ENCODE assay signal across 8 cellular contexts in genomic region chr17:80262291-80262690, GRCh38. TPM values are rescaled to one million over a fixed set of nuclear protein-coding genes. Genes with fewer than 3 reads are reported as not detected.
DNase-seq lines count a peak whose midpoint lies in the region; ATAC-seq and TF ChIP-seq lines count a peak whose summit lies in the region.

No MANE protein-coding gene starts in this region.

- H3K9ac ChIP-seq in mucosa of rectum (ENCODE audit: low read depth in 1 of 2, low read length in 2 of 2) = no peak overlapping the region

- peak overlapping the region; percentile 95 for H3K27ac Mint-ChIP-seq in stimulated activated naive CD8-positive, alpha-beta T cell treated with anti-CD3 and anti-CD28 coated beads, Interleukin-15, Interleukin-2, amounts not matched to agents 100 ng/mL and 50 ng/mL, for 24 hours

- peaks cover 68% of the 10 kb centered on the region for H3K4me1 Mint-ChIP-seq in stimulated activated naive CD8-positive, alpha-beta T cell treated with anti-CD3 and anti-CD28 coated beads, Interleukin-15, Interleukin-2, amounts not matched to agents 100 ng/mL and 50 ng/mL, for 24 hours (ENCODE audit: low read depth)

- no peaks in the 10 kb centered on the region for H3K27me3 ChIP-seq in body of pancreas
- H3K27me3 ChIP-seq in mucosa of rectum (ENCODE audit: control insufficient read depth in 2 of 2, insufficient read depth in 2 of 2, low read length in 2 of 2) = no peaks in the 10 kb centered on the region

- intact Hi-C loops in body of pancreas (cut with DNase I) = loop anchor here (10.0 kb wide), 1 partner anchor 167 kb away; no protein-coding TSS in a partner anchor

- no peaks in the 10 kb centered on the region for H3K9me3 Mint-ChIP-seq in stimulated activated naive CD8-positive, alpha-beta T cell treated with anti-CD3 and anti-CD28 coated beads, Interleukin-15, Interleukin-2, amounts not matched to agents 100 ng/mL and 50 ng/mL, for 24 hours

- H3K36me3 Mint-ChIP-seq in stimulated activated naive CD8-positive, alpha-beta T cell treated with anti-CD3 and anti-CD28 coated beads, Interleukin-15, Interleukin-2, amounts not matched to agents 100 ng/mL and 50 ng/mL, for 24 hours (ENCODE audit: low read depth) = peaks cover 18% of the 10 kb centered on the region

- ATAC-seq in stimulated activated naive CD8-positive, alpha-beta T cell treated with anti-CD3 and anti-CD28 coated beads, Interleukin-15, Interleukin-2, amounts not matched to agents 100 U/mL and 50 U/mL, for 24 hours = no peak
- no peak for ATAC-seq in body of pancreas
- no peak for ATAC-seq in HG03280 (IDR thresholded peaks at IDR 0.05; ENCODE audit: unreplicated experiment)
- no peak for ATAC-seq in GM21786 (IDR thresholded peaks at IDR 0.05; ENCODE audit: unreplicated experiment)

- TF ChIP-seq POLR2A in body of pancreas (IDR thresholded peaks at IDR 0.05) = no peak

- DNase-seq in stimulated activated naive CD8-positive, alpha-beta T cell treated with anti-CD3 and anti-CD28 coated beads, Interleukin-15, Interleukin-2, amounts not matched to agents 100 U/mL and 50 U/mL, for 24 hours = no peak
- DNase-seq in body of pancreas = no peak
- DNase-seq in anterior cingulate cortex (lab: John Stamatoyannopoulos, UW) = no peak
- no peak for DNase-seq in NCI-H2227 treated with DMSO at 0.1 percent for 48 hours (lab: John Stamatoyannopoulos, UW)

- H3K27ac ChIP-seq in body of pancreas (peak overlapping the region; percentile 72 to 99 (median 96)), mucosa of rectum (ENCODE audit: low read depth in 2 of 2, low read length in 2 of 2) (peak overlapping the region; percentile 96)

- H3K4me3 Mint-ChIP-seq in stimulated activated naive CD8-positive, alpha-beta T cell treated with anti-CD3 and anti-CD28 coated beads, Interleukin-15, Interleukin-2, amounts not matched to agents 100 ng/mL and 50 ng/mL, for 24 hours = peak overlapping the region; percentile 90

- no peak for TF ChIP-seq CTCF in body of pancreas (IDR thresholded peaks at IDR 0.05)

- H3K36me3 ChIP-seq in body of pancreas (replicated peaks in 1 of 2; ENCODE audit: insufficient read depth in 1 of 2, low read depth in 2 of 2) = no peaks in the 10 kb centered on the region
- peaks cover 4 to 7% of the 10 kb centered on the region in 2 donors for H3K36me3 ChIP-seq in mucosa of rectum (ENCODE audit: control insufficient read depth in 2 of 2, insufficient read depth in 2 of 2, low read length in 2 of 2)

- H3K27me3 Mint-ChIP-seq in stimulated activated naive CD8-positive, alpha-beta T cell treated with anti-CD3 and anti-CD28 coated beads, Interleukin-15, Interleukin-2, amounts not matched to agents 100 ng/mL and 50 ng/mL, for 24 hours = no peaks in the 10 kb centered on the region

- peaks cover 47% of the 10 kb centered on the region for H3K4me1 ChIP-seq in body of pancreas
- peaks cover 46 to 53% of the 10 kb centered on the region in 2 donors for H3K4me1 ChIP-seq in mucosa of rectum (ENCODE audit: control insufficient read depth in 2 of 2, insufficient read depth in 2 of 2, low read length in 2 of 2)

- no peaks in the 10 kb centered on the region for H3K9me3 ChIP-seq in body of pancreas
- H3K9me3 ChIP-seq in mucosa of rectum (ENCODE audit: control insufficient read depth in 2 of 2, low read length in 2 of 2) = no peaks in the 10 kb centered on the region

- 32 to 34% methylated on average over 3 of the region's 3 CpGs for WGBS in body of pancreas, 2 donors

- H3K4me3 ChIP-seq in body of pancreas (no peak overlapping the region), mucosa of rectum (ENCODE audit: low read length in 2 of 2) (peak overlapping the region in 1 of 2 donors; percentile 85)

RNA-seq across cellular contexts. Expression of gene RNF213, which starts 1.6 kb away (rescaled TPM):
- 10 to 100 TPM; 60.7 to 69.5 TPM for total RNA-seq in body of pancreas

RNA-seq across cellular contexts. Expression of gene SLC26A11, which starts 42.1 kb away (rescaled TPM):
- total RNA-seq in body of pancreas = 10 to 100 TPM in 1 of 2 donors, 1 to 10 TPM in 1; 7.5 to 11.5 TPM

RNA-seq across cellular contexts. Expression of gene SGSH, which starts 42.2 kb away (rescaled TPM):
- 10 to 100 TPM; 29.6 to 42.8 TPM for total RNA-seq in body of pancreas
